ENCODE assay signal across 25 cellular contexts in the genomic region with DNA sequence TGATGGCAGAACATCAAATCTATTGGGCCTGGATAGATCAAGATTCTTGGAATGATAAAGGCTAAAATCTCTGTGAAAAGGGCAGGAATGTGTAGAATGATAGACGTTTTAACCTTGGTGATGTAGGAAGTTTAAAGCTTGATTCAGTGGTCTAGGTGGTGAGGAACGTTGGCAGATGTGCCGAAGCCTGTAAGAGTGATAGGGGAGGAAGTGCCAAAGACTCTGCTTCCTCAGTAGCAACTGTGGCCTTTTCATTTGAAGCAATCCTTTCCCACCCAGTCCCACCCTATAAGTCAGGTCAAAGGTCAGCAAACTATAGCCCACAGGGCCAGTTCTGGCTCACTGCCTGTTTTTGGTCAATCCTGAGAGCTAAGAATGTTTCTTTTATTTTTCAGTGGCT.
"Had no signal": no experiment of that assay in that cellular context is flagged by ENCODE, and none has a peak within 500 bp of the region (broad histone marks: within the 10 kb centered on the region; RNA-seq: fewer than 3 reads in every experiment).

No MANE protein-coding gene starts in this region.

- H3K4me3 Mint-ChIP-seq: immature natural killer cell; memory B cell; naive thymus-derived CD4-positive, alpha-beta T cell; natural killer cell treated with Interleukin-12 subunit alpha and Interleukin-12 subunit beta and Interleukin-15 and Interleukin-18, amount 100 ng/mL, for 72 hours; stimulated activated memory B cell treated with anti-CD40 and anti-IgM and Interleukin-4, amounts not matched to agents 10 μg/mL and 1 μg/mL and 100 μg/mL, for 72 hours; stimulated activated naive CD8-positive, alpha-beta T cell treated with anti-CD3 and anti-CD28 coated beads, Interleukin-15, amount 100 ng/mL, for 72 hours had no signal

- H3K4me1 ChIP-seq: left ventricle myocardium inferior, right atrium auricular region, right lobe of liver had no signal

- H3K4me1 Mint-ChIP-seq: immature natural killer cell; memory B cell; naive thymus-derived CD4-positive, alpha-beta T cell; stimulated activated memory B cell treated with anti-CD40 and anti-IgM and Interleukin-4, amounts not matched to agents 10 μg/mL and 1 μg/mL and 100 μg/mL, for 72 hours; stimulated activated naive CD8-positive, alpha-beta T cell treated with anti-CD3 and anti-CD28 coated beads, Interleukin-15, amount 100 ng/mL, for 72 hours had no signal

- H3K27ac Mint-ChIP-seq: immature natural killer cell; memory B cell; naive thymus-derived CD4-positive, alpha-beta T cell; natural killer cell treated with Interleukin-12 subunit alpha and Interleukin-12 subunit beta and Interleukin-15 and Interleukin-18, amount 100 ng/mL, for 72 hours; progenitor cell of endocrine pancreas; stimulated activated memory B cell treated with anti-CD40 and anti-IgM and Interleukin-4, amounts not matched to agents 10 μg/mL and 1 μg/mL and 100 μg/mL, for 72 hours; stimulated activated naive CD8-positive, alpha-beta T cell treated with anti-CD3 and anti-CD28 coated beads, Interleukin-15, amount 100 ng/mL, for 72 hours had no signal

- ATAC-seq: mucosa of descending colon; naive thymus-derived CD4-positive, alpha-beta T cell; natural killer cell treated with Interleukin-12 subunit alpha and Interleukin-12 subunit beta and Interleukin-15 and Interleukin-18, amount 100 ng/mL, for 72 hours; right lobe of liver; stimulated activated naive CD8-positive, alpha-beta T cell treated with anti-CD3 and anti-CD28 coated beads, Interleukin-15, amount 100 ng/mL, for 72 hours had no signal

- H3K27me3 ChIP-seq: ovary, right atrium auricular region, right lobe of liver, transverse colon, upper lobe of left lung, vagina had no signal

- DNase-seq: hypothalamus; immature natural killer cell; islet precursor cell; left ventricle myocardium inferior; midbrain; mucosa of descending colon; naive thymus-derived CD4-positive, alpha-beta T cell; ovary; right lobe of liver; stimulated activated CD4-positive, alpha-beta T cell treated with anti-CD3 and anti-CD28 coated beads, Interleukin-1b, Interleukin-23, amount 100 ng/mL, for 48 hours; stimulated activated CD4-positive, alpha-beta T cell treated with anti-CD3 and anti-CD28 coated beads, Interleukin-2, amount 100 ng/mL, for 48 hours; stimulated activated CD4-positive, alpha-beta T cell treated with anti-CD3 and anti-CD28 coated beads, Interleukin-4, amount 100 ng/mL, for 4 hours; stimulated activated CD8-positive, alpha-beta memory T cell treated with anti-CD3 and anti-CD28 coated beads, Interleukin-4, amount 100 ng/mL, for 48 hours; stimulated activated naive CD4-positive, alpha-beta T cell treated with Interleukin-2 at 50 U/mL for 16 hours; stimulated activated naive CD8-positive, alpha-beta T cell treated with anti-CD3 and anti-CD28 coated beads, Interleukin-15, amount 100 ng/mL, for 72 hours; substantia nigra; transverse colon; upper lobe of left lung had no signal

- H3K27ac ChIP-seq: left ventricle myocardium inferior, ovary, right atrium auricular region, right lobe of liver, transverse colon, vagina had no signal

- H3K9me3 Mint-ChIP-seq: immature natural killer cell; memory B cell; naive thymus-derived CD4-positive, alpha-beta T cell; natural killer cell treated with Interleukin-12 subunit alpha and Interleukin-12 subunit beta and Interleukin-15 and Interleukin-18, amount 100 ng/mL, for 72 hours; stimulated activated memory B cell treated with anti-CD40 and anti-IgM and Interleukin-4, amounts not matched to agents 10 μg/mL and 1 μg/mL and 100 μg/mL, for 72 hours; stimulated activated naive CD8-positive, alpha-beta T cell treated with anti-CD3 and anti-CD28 coated beads, Interleukin-15, amount 100 ng/mL, for 72 hours had no signal

- H3K27me3 Mint-ChIP-seq: stimulated activated memory B cell treated with anti-CD40 and anti-IgM and Interleukin-4, amounts not matched to agents 10 μg/mL and 1 μg/mL and 100 μg/mL, for 72 hours had no signal

- H3K36me3 ChIP-seq: left ventricle myocardium inferior, ovary, right atrium auricular region, right lobe of liver, transverse colon, upper lobe of left lung, vagina had no signal

- H3K4me3 ChIP-seq: left ventricle myocardium inferior, mucosa of descending colon, ovary, right atrium auricular region, right lobe of liver, smooth muscle cell, transverse colon, upper lobe of left lung, vagina had no signal

- H3K36me3 Mint-ChIP-seq: immature natural killer cell; memory B cell; naive thymus-derived CD4-positive, alpha-beta T cell; natural killer cell treated with Interleukin-12 subunit alpha and Interleukin-12 subunit beta and Interleukin-15 and Interleukin-18, amount 100 ng/mL, for 72 hours; stimulated activated memory B cell treated with anti-CD40 and anti-IgM and Interleukin-4, amounts not matched to agents 10 μg/mL and 1 μg/mL and 100 μg/mL, for 72 hours had no signal

- H3K9me3 ChIP-seq: left ventricle myocardium inferior, mucosa of descending colon, ovary, right atrium auricular region, right lobe of liver, transverse colon, upper lobe of left lung, vagina had no signal
